In genomic region chr2:75896779-75897366, GRCh38 we compare ENCODE assay signal across 8 cellular contexts.
DNase-seq lines count a peak whose midpoint lies in the region; ATAC-seq and TF ChIP-seq lines count a peak whose summit lies in the region.

No MANE protein-coding gene starts in this region.

- intact Hi-C loops in left ventricle myocardium inferior (cut with micrococcal nuclease) (no loop called here), lower lobe of right lung (cut with DNase I) (no loop called here)

- no peaks in the 10 kb centered on the region for H3K4me1 Mint-ChIP-seq in HFFc6 (ENCODE audit: low read depth)

- no peak overlapping the region for H3K4me3 Mint-ChIP-seq in HFFc6

- no peaks in the 10 kb centered on the region for H3K4me1 ChIP-seq in left ventricle myocardium inferior
- H3K4me1 ChIP-seq in right atrium auricular region = no peaks in the 10 kb centered on the region
- no peaks in the 10 kb centered on the region for H3K4me1 ChIP-seq in lower lobe of right lung

- peaks cover 8% of the 10 kb centered on the region; the same call in 1 of the 2 replicates for H3K9me3 Mint-ChIP-seq in HFFc6

- TF ChIP-seq CTCF in left ventricle myocardium inferior (IDR thresholded peaks at IDR 0.05; ENCODE audit: borderline replicate concordance) (peak; percentile 55), right atrium auricular region (IDR thresholded peaks at IDR 0.05) (peak in 1 of 2 donors; percentile 14), WERI-Rb-1 (IDR thresholded peaks at IDR 0.05; ENCODE audit: low read depth, low read length) (peak; percentile 96), lower lobe of right lung (IDR thresholded peaks at IDR 0.05) (peak; percentile 31), HFFc6 (IDR thresholded peaks at IDR 0.05) (no peak; the same call in 1 of the 2 replicates)

- H3K27ac Mint-ChIP-seq in HFFc6 = no peak overlapping the region

- H3K36me3 Mint-ChIP-seq in HFFc6 (ENCODE audit: low read depth) = no peaks in the 10 kb centered on the region

- H3K36me3 ChIP-seq in left ventricle myocardium inferior (no peaks in the 10 kb centered on the region), right atrium auricular region (no peaks in the 10 kb centered on the region), WERI-Rb-1 (no peaks in the 10 kb centered on the region), lower lobe of right lung (no peaks in the 10 kb centered on the region)

- H3K27ac ChIP-seq in left ventricle myocardium inferior (replicated peaks) (no peak overlapping the region), right atrium auricular region (no peak overlapping the region), WERI-Rb-1 (no peak overlapping the region), lower lobe of right lung (no peak overlapping the region)

- DNase-seq in left ventricle myocardium inferior = no peak
- no peak for DNase-seq in right atrium auricular region (ENCODE audit: low spot score)
- peak; percentile 49 for DNase-seq in NCI-H1048 (lab: John Stamatoyannopoulos, UW)
- peak; percentile 82 for DNase-seq in WERI-Rb-1
- DNase-seq in lower lobe of right lung = no peak
- DNase-seq in mesenteric fat pad (ENCODE audit: low spot score) = no peak
- no peak for DNase-seq in HFFc6

- ATAC-seq in HG02759 (IDR thresholded peaks at IDR 0.05; ENCODE audit: unreplicated experiment) = peak; percentile 90
- ATAC-seq in lower lobe of right lung = peak in 1 of 2 donors; percentile 44

- H3K9me3 ChIP-seq in left ventricle myocardium inferior (replicated peaks) (no peaks in the 10 kb centered on the region), right atrium auricular region (no peaks in the 10 kb centered on the region), WERI-Rb-1 (ENCODE audit: severe bottlenecking) (no peaks in the 10 kb centered on the region), lower lobe of right lung (no peaks in the 10 kb centered on the region)

- H3K27me3 ChIP-seq in left ventricle myocardium inferior (ENCODE audit: low read depth) = peaks cover 5% of the 10 kb centered on the region
- no peaks in the 10 kb centered on the region for H3K27me3 ChIP-seq in right atrium auricular region
- H3K27me3 ChIP-seq in WERI-Rb-1 (ENCODE audit: insufficient read depth, low read depth, severe bottlenecking) = no peaks in the 10 kb centered on the region
- no peaks in the 10 kb centered on the region for H3K27me3 ChIP-seq in lower lobe of right lung (ENCODE audit: low read depth)

- no peaks in the 10 kb centered on the region for H3K27me3 Mint-ChIP-seq in HFFc6 (ENCODE audit: insufficient read depth)

- H3K4me3 ChIP-seq in left ventricle myocardium inferior (no peak overlapping the region), right atrium auricular region (no peak overlapping the region), WERI-Rb-1 (ENCODE audit: low read depth, low read length) (no peak overlapping the region), lower lobe of right lung (no peak overlapping the region)

Comparison
In these comparisons a context has a peak if more than half of its experiments do, and no peak if none do; other contexts are left out.
1. DNase-seq: peak in NCI-H1048 (single experiment) and WERI-Rb-1 (single experiment); none in left ventricle myocardium inferior (single experiment), right atrium auricular region (single experiment), lower lobe of right lung (single experiment), mesenteric fat pad (single experiment) and HFFc6 (single experiment).